In genomic region chr3:43755511-43756200, GRCh38 we compare ENCODE assay signal across 18 cellular contexts.
DNase-seq lines count a peak whose midpoint lies in the region; ATAC-seq and TF ChIP-seq lines count a peak whose summit lies in the region.
"Had no signal": no experiment of that assay in that cellular context is flagged by ENCODE, and none has a peak within 500 bp of the region (broad histone marks: within the 10 kb centered on the region; RNA-seq: fewer than 3 reads in every experiment).

No MANE protein-coding gene starts in this region.

- peak overlapping the region; percentile 54 for H2AFZ ChIP-seq in IMR-90 (replicated peaks; ENCODE audit: low read length, poor library complexity)

- TF ChIP-seq CTCF in IMR-90 (conservative IDR thresholded peaks at IDR 0.05; ENCODE audit: low read depth, low read length) (no peak), adrenal gland (IDR thresholded peaks at IDR 0.05) (no peak)

- in situ Hi-C loops in IMR-90 (cut with MboI; ENCODE audit: low sequenced_read_pairs) = no loop called here

- ATAC-seq in IMR-90 (ENCODE audit: low read depth) = no peak
- ATAC-seq in naive thymus-derived CD4-positive, alpha-beta T cell = peak; percentile 91
- ATAC-seq: A549, gastrocnemius medialis, upper lobe of right lung had no signal

- peak overlapping the region; percentile 80 for H4K91ac ChIP-seq in IMR-90 (ENCODE audit: insufficient read depth, low read depth, low read length)

- H3K79me1 ChIP-seq in IMR-90 (ENCODE audit: low read depth in 1 of 2, low read length in 2 of 2) = 0 out of 4 replicates have a peak, but pooled peaks cover 0 to 2% of the 10 kb centered on the region in 2 experiments

- no peaks in the 10 kb centered on the region for H4K20me1 ChIP-seq in IMR-90 (ENCODE audit: insufficient read depth, low read length)

- H3K36me3 ChIP-seq in IMR-90 (ENCODE audit: control insufficient read depth, insufficient read depth, low read length) (no peaks in the 10 kb centered on the region), adrenal gland (replicated peaks in 1 of 2) (no peaks in the 10 kb centered on the region)
- H3K36me3 ChIP-seq in naive thymus-derived CD4-positive, alpha-beta T cell (ENCODE audit: control insufficient read depth in 2 of 3, insufficient read depth in 3 of 3, low read length in 3 of 3) = no peaks in the 10 kb centered on the region
- H3K36me3 ChIP-seq: cardiac muscle cell, gastrocnemius medialis, upper lobe of right lung had no signal

- H3K27ac Mint-ChIP-seq in activated CD4-positive, alpha-beta T cell treated with anti-CD3 and anti-CD28 coated beads, Interleukin-2, amount 10 ng/mL, durations not matched to agents 7 days and 5 days = peak overlapping the region; percentile 92
- H3K27ac Mint-ChIP-seq in activated naive CD4-positive, alpha-beta T cell treated with anti-CD3 and anti-CD28 coated beads, Interleukin-2, amount 10 ng/mL, durations not matched to agents 7 days and 5 days = peak overlapping the region; percentile 92
- H3K27ac Mint-ChIP-seq in naive thymus-derived CD4-positive, alpha-beta T cell = peak overlapping the region; percentile 47 to 98 (median 93)

- H4K8ac ChIP-seq in IMR-90 (ENCODE audit: low read depth in 2 of 2, low read length in 2 of 2) = peak overlapping the region; percentile 36 to 76

- dilution Hi-C loops in IMR-90 (cut with HindIII; ENCODE audit: low sequenced_read_pairs, unreplicated experiment) = no loop called here

- H3K56ac ChIP-seq in IMR-90 (ENCODE audit: extremely low read depth, insufficient read depth, low read length) = no peak overlapping the region

- BruUV-seq in IMR-90 (replicated peaks; lab: Mats Ljungman, UMichigan) = no TSS peak

- intact Hi-C loops in IMR-90 (cut with micrococcal nuclease) = loop anchor here (10.0 kb wide), 1 partner anchor 131 kb away; the partner anchor contains the start of gene ANO10
- intact Hi-C loops in naive thymus-derived CD4-positive, alpha-beta T cell (cut with micrococcal nuclease) = loop anchor here (1.0 to 5.0 kb wide), 9 partner anchors 14 to 593 kb away; partner anchors contain the start of genes ABHD5 (in 2 of the 2), ANO10 (in 2 of the 2) and TCAIM (in 1 of the 2)
- intact Hi-C loops in adrenal gland (cut with DNase I) = no loop called here

- peak overlapping the region; percentile 92 for H2BK120ac ChIP-seq in IMR-90 (ENCODE audit: low read depth, low read length)

- H2AK5ac ChIP-seq in IMR-90 (ENCODE audit: low read depth, low read length) = peak overlapping the region; percentile 87

- peak; percentile 64 for DNase-seq in activated CD4-positive, alpha-beta T cell treated with anti-CD3 and anti-CD28 coated beads, Interleukin-2, amount 10 ng/mL, durations not matched to agents 7 days and 5 days
- DNase-seq in activated CD4-positive, alpha-beta T cell treated with anti-CD3 and anti-CD28 coated beads, Interleukin-2, amount 50 U/mL, for 4 hours = no peak
- DNase-seq in IMR-90 (no peak), NCI-H526 treated with DMSO at 0.1 percent for 48 hours (lab: John Stamatoyannopoulos, UW) (no peak), NCI-H128 (lab: John Stamatoyannopoulos, UW; ENCODE audit: unreplicated experiment) (no peak), adrenal gland (no peak)
- DNase-seq in activated naive CD4-positive, alpha-beta T cell treated with anti-CD3 and anti-CD28 coated beads, Interleukin-2, amount 10 ng/mL, durations not matched to agents 7 days and 5 days = peak; percentile 57
- peak in 7 of 9 donors; percentile 37 to 74 (median 62) for DNase-seq in naive thymus-derived CD4-positive, alpha-beta T cell
- DNase-seq: C1 segment of cervical spinal cord, gastrocnemius medialis, kidney glomerular epithelial cell, mesendoderm, NCI-H226, RPMI8226, upper lobe of right lung had no signal

- peak overlapping the region; percentile 21; the same call in 1 of the 2 replicates for H3K23ac ChIP-seq in IMR-90 (ENCODE audit: low read depth, low read length)

- peak overlapping the region; percentile 90 for H2BK20ac ChIP-seq in IMR-90 (ENCODE audit: low read depth, low read length)

- WGBS in IMR-90 (ENCODE audit: extremely low coverage in 2 of 2, insufficient read length in 1 of 2), 2 experiments = no CpG with 5 or more reads among the region's 8 CpGs
- 76 to 84% (median 80%) methylated on average over 8 of the region's 8 CpGs for WGBS in adrenal gland, 4 donors

- H3K4me1 ChIP-seq in IMR-90 (ENCODE audit: control insufficient read depth, insufficient read depth, low read length) (peaks cover 41% of the 10 kb centered on the region), adrenal gland (replicated peaks in 1 of 2) (peaks cover 0 to 6% of the 10 kb centered on the region in 2 donors)
- peaks cover 8 to 43% of the 10 kb centered on the region in 2 donors for H3K4me1 ChIP-seq in naive thymus-derived CD4-positive, alpha-beta T cell (ENCODE audit: control insufficient read depth in 2 of 2, insufficient read depth in 2 of 2, low read length in 2 of 2)

- no peaks in the 10 kb centered on the region for H3K27me3 Mint-ChIP-seq in activated CD4-positive, alpha-beta T cell treated with anti-CD3 and anti-CD28 coated beads, Interleukin-2, amount 10 ng/mL, durations not matched to agents 7 days and 5 days
- H3K27me3 Mint-ChIP-seq in activated naive CD4-positive, alpha-beta T cell treated with anti-CD3 and anti-CD28 coated beads, Interleukin-2, amount 10 ng/mL, durations not matched to agents 7 days and 5 days = peaks cover 8% of the 10 kb centered on the region
- peaks cover 0 to 8% (median 0%) of the 10 kb centered on the region in 5 donors for H3K27me3 Mint-ChIP-seq in naive thymus-derived CD4-positive, alpha-beta T cell

- H3K9me3 ChIP-seq in IMR-90 (ENCODE audit: control insufficient read depth, insufficient read depth, low read length) (no peaks in the 10 kb centered on the region), adrenal gland (replicated peaks in 1 of 3) (no peaks in the 10 kb centered on the region)
- H3K9me3 ChIP-seq in naive thymus-derived CD4-positive, alpha-beta T cell (ENCODE audit: control insufficient read depth in 2 of 3, low read length in 3 of 3) = no peaks in the 10 kb centered on the region
- H3K9me3 ChIP-seq: A549, gastrocnemius medialis, upper lobe of right lung had no signal

- no peak for TF ChIP-seq RAD21 in IMR-90 (IDR thresholded peaks at IDR 0.05; ENCODE audit: low read length)

- POLR2A ChIA-PET in activated CD4-positive, alpha-beta T cell treated with anti-CD3 and anti-CD28 coated beads, Interleukin-2, amount 10 ng/mL, durations not matched to agents 7 days and 5 days (lab: Charles Lee) = interaction anchor here (0.6 kb wide), 1 partner anchor 620 kb away, joined by 3 read pairs; no protein-coding TSS in a partner anchor
- POLR2A ChIA-PET in IMR-90 (lab: Charles Lee; ENCODE audit: unreplicated experiment) = no interaction called here
- POLR2A ChIA-PET in naive thymus-derived CD4-positive, alpha-beta T cell (lab: Charles Lee) = interaction anchor here (0.7 to 3.6 kb wide), 5 partner anchors 47 to 1104 kb away, joined by 3 to 12 read pairs (median 3); partner anchors contain the start of genes ABHD5 and ANO10

- H3K27ac ChIP-seq in IMR-90 (ENCODE audit: insufficient read depth, low read length) (peak overlapping the region; percentile 51; the same call in 1 of the 2 replicates), adrenal gland (no peak overlapping the region)
- H3K27ac ChIP-seq in naive thymus-derived CD4-positive, alpha-beta T cell (ENCODE audit: low read depth, low read length) = peak overlapping the region; percentile 55
- H3K27ac ChIP-seq: A549, cardiac muscle cell, gastrocnemius medialis, upper lobe of right lung had no signal

- peak overlapping the region; percentile 89 for H3K4ac ChIP-seq in IMR-90 (ENCODE audit: low read depth, low read length)

- peak overlapping the region; percentile 36 for H3K4me3 Mint-ChIP-seq in activated CD4-positive, alpha-beta T cell treated with anti-CD3 and anti-CD28 coated beads, Interleukin-2, amount 10 ng/mL, durations not matched to agents 7 days and 5 days
- H3K4me3 Mint-ChIP-seq in activated naive CD4-positive, alpha-beta T cell treated with anti-CD3 and anti-CD28 coated beads, Interleukin-2, amount 10 ng/mL, durations not matched to agents 7 days and 5 days = no peak overlapping the region
- H3K4me3 Mint-ChIP-seq in naive thymus-derived CD4-positive, alpha-beta T cell = peak overlapping the region; percentile 9 to 74 (median 64)
- H3K4me3 Mint-ChIP-seq: neural crest cell had no signal

- H3K4me1 Mint-ChIP-seq in activated CD4-positive, alpha-beta T cell treated with anti-CD3 and anti-CD28 coated beads, Interleukin-2, amount 10 ng/mL, durations not matched to agents 7 days and 5 days = peaks cover 39% of the 10 kb centered on the region
- H3K4me1 Mint-ChIP-seq in activated naive CD4-positive, alpha-beta T cell treated with anti-CD3 and anti-CD28 coated beads, Interleukin-2, amount 10 ng/mL, durations not matched to agents 7 days and 5 days = peaks cover 38% of the 10 kb centered on the region
- peaks cover 19 to 63% (median 56%) of the 10 kb centered on the region in 7 donors for H3K4me1 Mint-ChIP-seq in naive thymus-derived CD4-positive, alpha-beta T cell
- H3K4me1 Mint-ChIP-seq: neural crest cell had no signal

- H2BK15ac ChIP-seq in IMR-90 (ENCODE audit: low read depth, low read length) = peak overlapping the region; percentile 69; the same call in 2 of the 3 replicates

- H2BK5ac ChIP-seq in IMR-90 (ENCODE audit: low read depth, low read length, poor library complexity, severe bottlenecking) = peak overlapping the region; percentile 54

- peak overlapping the region; percentile 72 for H3K14ac ChIP-seq in IMR-90 (replicated peaks; ENCODE audit: low read depth, low read length)

- peak overlapping the region; percentile 62 for H3K18ac ChIP-seq in IMR-90 (ENCODE audit: low read depth, low read length)

- no peak overlapping the region for H3K4me2 ChIP-seq in IMR-90 (ENCODE audit: low read depth, low read length)
- H3K4me2 ChIP-seq: A549 had no signal

- CTCF ChIA-PET in activated CD4-positive, alpha-beta T cell treated with anti-CD3 and anti-CD28 coated beads, Interleukin-2, amount 10 ng/mL, durations not matched to agents 7 days and 5 days (lab: Charles Lee) = no interaction called here
- CTCF ChIA-PET in IMR-90 (lab: Yijun Ruan, JAX) = interaction anchor here (1.7 kb wide), 1 partner anchor 10 kb away, joined by 3 read pairs; no protein-coding TSS in a partner anchor
- CTCF ChIA-PET in activated naive CD4-positive, alpha-beta T cell treated with anti-CD3 and anti-CD28 coated beads, Interleukin-2, amount 10 ng/mL, durations not matched to agents 7 days and 5 days (lab: Charles Lee) = interaction anchor here (0.5 to 4.5 kb wide), 6 partner anchors 13 to 750 kb away, joined by 3 to 20 read pairs (median 3); no protein-coding TSS in a partner anchor
- CTCF ChIA-PET in naive thymus-derived CD4-positive, alpha-beta T cell (lab: Charles Lee) = interaction anchor here (1.3 to 2.4 kb wide), 2 partner anchors 13 to 56 kb away, joined by 3 to 10 read pairs; no protein-coding TSS in a partner anchor

- H2AK9ac ChIP-seq in IMR-90 (replicated peaks; ENCODE audit: low read depth, low read length, poor library complexity) = no peak overlapping the region

- no peak overlapping the region; the same call in 1 of the 2 replicates for H4K5ac ChIP-seq in IMR-90 (ENCODE audit: low read depth, low read length)

- TF ChIP-seq POLR2A in IMR-90 (IDR thresholded peaks at IDR 0.05; ENCODE audit: low read depth, low read length) (no peak), adrenal gland (IDR thresholded peaks at IDR 0.05) (no peak)

- H3K4me3 ChIP-seq in IMR-90 (ENCODE audit: insufficient read depth, low read depth, low read length) (no peak overlapping the region), adrenal gland (no peak overlapping the region)
- peak overlapping the region; percentile 6 for H3K4me3 ChIP-seq in naive thymus-derived CD4-positive, alpha-beta T cell (ENCODE audit: low read length)
- H3K4me3 ChIP-seq: A549, cardiac muscle cell, gastrocnemius medialis, upper lobe of right lung had no signal

- H3K9me1 ChIP-seq in IMR-90 (ENCODE audit: insufficient read depth, low read length) = peaks cover 37% of the 10 kb centered on the region

- H3K9me3 Mint-ChIP-seq in activated CD4-positive, alpha-beta T cell treated with anti-CD3 and anti-CD28 coated beads, Interleukin-2, amount 10 ng/mL, durations not matched to agents 7 days and 5 days = peaks cover 2% of the 10 kb centered on the region
- no peaks in the 10 kb centered on the region for H3K9me3 Mint-ChIP-seq in activated naive CD4-positive, alpha-beta T cell treated with anti-CD3 and anti-CD28 coated beads, Interleukin-2, amount 10 ng/mL, durations not matched to agents 7 days and 5 days
- H3K9me3 Mint-ChIP-seq in naive thymus-derived CD4-positive, alpha-beta T cell = no peaks in the 10 kb centered on the region

- peaks cover 2% of the 10 kb centered on the region for H3K36me3 Mint-ChIP-seq in activated CD4-positive, alpha-beta T cell treated with anti-CD3 and anti-CD28 coated beads, Interleukin-2, amount 10 ng/mL, durations not matched to agents 7 days and 5 days (ENCODE audit: low read depth)
- H3K36me3 Mint-ChIP-seq in activated naive CD4-positive, alpha-beta T cell treated with anti-CD3 and anti-CD28 coated beads, Interleukin-2, amount 10 ng/mL, durations not matched to agents 7 days and 5 days = no peaks in the 10 kb centered on the region
- H3K36me3 Mint-ChIP-seq in naive thymus-derived CD4-positive, alpha-beta T cell = peaks cover 0 to 8% (median 0%) of the 10 kb centered on the region in 5 donors

- H3K27me3 ChIP-seq in IMR-90 (ENCODE audit: control insufficient read depth, insufficient read depth, low read length) (no peaks in the 10 kb centered on the region), adrenal gland (no peaks in the 10 kb centered on the region)
- H3K27me3 ChIP-seq in naive thymus-derived CD4-positive, alpha-beta T cell (ENCODE audit: control insufficient read depth in 2 of 2, insufficient read depth in 2 of 2, low read length in 2 of 2) = no peaks in the 10 kb centered on the region
- H3K27me3 ChIP-seq: cardiac muscle cell, gastrocnemius medialis, upper lobe of right lung had no signal

- H3K9ac ChIP-seq in IMR-90 (ENCODE audit: low read depth, low read length) = no peak overlapping the region; the same call in 1 of the 2 replicates

Comparison
In these comparisons a context has a peak if more than half of its experiments do, and no peak if none do; other contexts are left out.
1. DNase-seq: peak in activated CD4-positive, alpha-beta T cell treated with anti-CD3 and anti-CD28 coated beads, Interleukin-2, amount 10 ng/mL, durations not matched to agents 7 days and 5 days (single experiment), activated naive CD4-positive, alpha-beta T cell treated with anti-CD3 and anti-CD28 coated beads, Interleukin-2, amount 10 ng/mL, durations not matched to agents 7 days and 5 days (single experiment) and naive thymus-derived CD4-positive, alpha-beta T cell (7 of 9); none in activated CD4-positive, alpha-beta T cell treated with anti-CD3 and anti-CD28 coated beads, Interleukin-2, amount 50 U/mL, for 4 hours (0 of 2), IMR-90 (single experiment), NCI-H526 treated with DMSO at 0.1 percent for 48 hours (single experiment), NCI-H128 (single experiment) and adrenal gland (0 of 7).
2. H3K27ac ChIP-seq: peak in IMR-90 (single experiment) and naive thymus-derived CD4-positive, alpha-beta T cell (single experiment); none in adrenal gland (0 of 5).
3. intact Hi-C loops: an anchor here in IMR-90 (10.0 kb wide) and naive thymus-derived CD4-positive, alpha-beta T cell (1.0 to 5.0 kb wide); none called in adrenal gland.
4. Peak in every context shown above with its lines, with median percentiles within 50 percentile points of each other: H3K27ac Mint-ChIP-seq.